ENCODE assay signal across 8 cellular contexts in the genomic region with DNA sequence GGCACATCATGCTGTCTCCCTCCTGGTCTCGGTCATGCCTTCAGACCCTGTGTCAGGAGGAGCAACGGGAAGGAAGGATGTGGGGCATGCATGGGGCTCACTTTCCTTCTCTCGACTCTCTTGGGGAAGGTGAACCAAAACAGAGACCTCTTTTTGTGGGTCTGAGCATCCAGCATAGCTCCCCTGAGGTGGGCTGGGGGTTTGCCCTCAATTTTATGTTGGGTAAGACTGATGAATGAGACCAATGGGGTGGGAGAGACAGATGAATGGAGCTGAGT. TPM values are rescaled to one million over a fixed set of nuclear protein-coding genes. Genes with fewer than 3 reads are reported as not detected.
DNase-seq lines count a peak whose midpoint lies in the region; ATAC-seq and TF ChIP-seq lines count a peak whose summit lies in the region.

No MANE protein-coding gene starts in this region.

- ATAC-seq in heart left ventricle (peak in 2 of 4 donors; percentile 9 to 35), Right ventricle myocardium inferior (no peak), HG03378 (IDR thresholded peaks at IDR 0.05; ENCODE audit: unreplicated experiment) (peak; percentile 18), omental fat pad (ENCODE audit: low FRiP score) (no peak)
- peak; percentile 6 for ATAC-seq in central memory CD8-positive, alpha-beta T cell (replicated peaks; ENCODE audit: extremely low read depth, poor library complexity, severe bottlenecking)

- H3K9me3 ChIP-seq in heart left ventricle (no peaks in the 10 kb centered on the region), skeletal muscle tissue (ENCODE audit: control insufficient read depth in 3 of 3, low read length in 3 of 3) (no peaks in the 10 kb centered on the region)

- H3K4me1 ChIP-seq in heart left ventricle (peaks cover 0 to 46% (median 12%) of the 10 kb centered on the region in 12 donors), skeletal muscle tissue (ENCODE audit: control insufficient read depth in 3 of 3, insufficient read depth in 3 of 3, low read length in 3 of 3) (peaks cover 3 to 11% (median 10%) of the 10 kb centered on the region in 3 donors)

- no peaks in the 10 kb centered on the region for H3K36me3 ChIP-seq in heart left ventricle
- no peaks in the 10 kb centered on the region for H3K36me3 ChIP-seq in skeletal muscle tissue (ENCODE audit: control insufficient read depth in 3 of 3, insufficient read depth in 3 of 3, low read length in 3 of 3)

- 51 to 60% (median 57%) methylated on average over 3 of the region's 3 CpGs for WGBS in heart left ventricle, 4 donors

- intact Hi-C loops in heart left ventricle (cut with DNase I), result no loop called here
- intact Hi-C loops in Right ventricle myocardium inferior (cut with DNase I), result no loop called here

- TF ChIP-seq CTCF in heart left ventricle (IDR thresholded peaks at IDR 0.05) (no peak), omental fat pad (IDR thresholded peaks at IDR 0.05) (no peak), osteocyte (IDR thresholded peaks at IDR 0.05) (no peak)

- H3K9ac ChIP-seq in skeletal muscle tissue (ENCODE audit: low read depth in 1 of 3, low read length in 3 of 3), result peak overlapping the region; percentile 63 to 65 (median 64)

- H3K27me3 ChIP-seq in heart left ventricle (no peaks in the 10 kb centered on the region), skeletal muscle tissue (ENCODE audit: control insufficient read depth in 3 of 3, insufficient read depth in 3 of 3, low read length in 3 of 3) (no peaks in the 10 kb centered on the region)

- H3K4me3 Mint-ChIP-seq in central memory CD8-positive, alpha-beta T cell, result peak overlapping the region; percentile 98
- no peak overlapping the region for H3K4me3 Mint-ChIP-seq in osteocyte (ENCODE audit: unreplicated experiment)

- H3K27ac ChIP-seq in heart left ventricle, result peak overlapping the region; percentile 35 to 96 (median 78)
- H3K27ac ChIP-seq in skeletal muscle tissue (ENCODE audit: low read depth, low read length), result peak overlapping the region; percentile 77

- H3K9me3 Mint-ChIP-seq in central memory CD8-positive, alpha-beta T cell, result no peaks in the 10 kb centered on the region
- no peaks in the 10 kb centered on the region for H3K9me3 Mint-ChIP-seq in osteocyte (ENCODE audit: unreplicated experiment)

- no peaks in the 10 kb centered on the region for H3K27me3 Mint-ChIP-seq in central memory CD8-positive, alpha-beta T cell
- H3K27me3 Mint-ChIP-seq in osteocyte (ENCODE audit: unreplicated experiment), result no peaks in the 10 kb centered on the region

- peaks cover 75% of the 10 kb centered on the region for H3K4me1 Mint-ChIP-seq in central memory CD8-positive, alpha-beta T cell
- H3K4me1 Mint-ChIP-seq in osteocyte (ENCODE audit: unreplicated experiment), result peaks cover 12% of the 10 kb centered on the region

- H3K27ac Mint-ChIP-seq in central memory CD8-positive, alpha-beta T cell (ENCODE audit: low read depth), result peak overlapping the region; percentile 98
- H3K27ac Mint-ChIP-seq in osteocyte (ENCODE audit: unreplicated experiment), result no peak overlapping the region

- H3K4me3 ChIP-seq in heart left ventricle (peak overlapping the region in 11 of 12 donors; percentile 19 to 74 (median 54)), skeletal muscle tissue (ENCODE audit: low read length in 3 of 3) (peak overlapping the region; percentile 62 to 65 (median 65))

- DNase-seq in heart left ventricle (no peak), Right ventricle myocardium inferior (ENCODE audit: missing footprints) (no peak), omental fat pad (ENCODE audit: low spot score) (no peak), osteocyte (ENCODE audit: extremely low spot score, unreplicated experiment) (no peak), NCI-H446 treated with DMSO at 0.1 percent for 48 hours (lab: John Stamatoyannopoulos, UW) (no peak)
- no peak for DNase-seq in central memory CD8-positive, alpha-beta T cell (ENCODE audit: low spot score in 2 of 2)

- peaks cover 15% of the 10 kb centered on the region for H3K36me3 Mint-ChIP-seq in central memory CD8-positive, alpha-beta T cell (ENCODE audit: insufficient read depth)
- H3K36me3 Mint-ChIP-seq in osteocyte (ENCODE audit: unreplicated experiment), result no peaks in the 10 kb centered on the region

- no peak for TF ChIP-seq POLR2A in heart left ventricle (IDR thresholded peaks at IDR 0.05)

RNA-seq across cellular contexts. Expression of a gene that starts 2.6 kb away (rescaled TPM):
- total RNA-seq in heart left ventricle, result 10 to 100 TPM in 3 of 9 donors, 1 to 10 TPM in 6; 4.6 to 23.8 (median 7.0) TPM
- 1 to 10 TPM; 4.0 to 7.6 TPM for polyA plus RNA-seq in heart left ventricle
- 6.4 TPM for total RNA-seq in Right ventricle myocardium inferior
- total RNA-seq in skeletal muscle tissue, result 4.2 TPM
- total RNA-seq in omental fat pad, result 10 to 100 TPM; 39.7 to 58.8 (median 48.4) TPM
- total RNA-seq in osteocyte, result 0.46 and 0.57 TPM in 2 replicates

Comparison
In these comparisons a context has a peak if more than half of its experiments do, and no peak if none do; other contexts are left out.
1. ATAC-seq: peak in HG03378 (single experiment) and central memory CD8-positive, alpha-beta T cell (single experiment); none in Right ventricle myocardium inferior (single experiment) and omental fat pad (single experiment).